8 cellular contexts compared by ENCODE assay signal in genomic region chr11:36376315-36376887, GRCh38.
A peak's percentile ranks its signal among the peaks of the same experiment; 100 is the strongest.
DNase-seq lines count a peak whose midpoint lies in the region; ATAC-seq and TF ChIP-seq lines count a peak whose summit lies in the region.

No MANE protein-coding gene starts in this region.

- H3K36me3 ChIP-seq in Peyer's patch (peaks cover 0 to 4% (median 0%) of the 10 kb centered on the region in 3 donors), duodenal mucosa (ENCODE audit: control insufficient read depth in 1 of 2, insufficient read depth in 2 of 2, low read length in 2 of 2) (no peaks in the 10 kb centered on the region), mesenchymal stem cell (ENCODE audit: control insufficient read depth in 1 of 2, insufficient read depth in 2 of 2, low read depth in 1 of 2, low read length in 2 of 2) (no peaks in the 10 kb centered on the region), transverse colon (peaks cover 0 to under 1% (median 0%) of the 10 kb centered on the region in 4 donors)

- H3K27ac ChIP-seq in Peyer's patch: peak overlapping the region; percentile 72 to 84 (median 78)
- H3K27ac ChIP-seq in duodenal mucosa (ENCODE audit: low read depth, low read length): no peak overlapping the region
- H3K27ac ChIP-seq in mesenchymal stem cell (ENCODE audit: low read length, poor library complexity, severe bottlenecking): peak overlapping the region; percentile 78
- peak overlapping the region; percentile 82 to 87 (median 84) for H3K27ac ChIP-seq in transverse colon

- H3K4me3 ChIP-seq in GM12864 (ENCODE audit: low read depth, low read length): peak overlapping the region; percentile 51
- H3K4me3 ChIP-seq in Peyer's patch: peak overlapping the region; percentile 54 to 90 (median 70)
- peak overlapping the region; percentile 84 to 92 for H3K4me3 ChIP-seq in duodenal mucosa (ENCODE audit: low read depth in 1 of 2, low read length in 2 of 2)
- H3K4me3 ChIP-seq in mesenchymal stem cell (ENCODE audit: insufficient read depth in 1 of 2, low read depth in 1 of 2, low read length in 2 of 2): peak overlapping the region; percentile 84 to 88
- H3K4me3 ChIP-seq in transverse colon: peak overlapping the region; percentile 60 to 74 (median 64)

- no peak for ATAC-seq in GM19467 (IDR thresholded peaks at IDR 0.05; ENCODE audit: unreplicated experiment)

- H3K27me3 ChIP-seq in Peyer's patch (no peaks in the 10 kb centered on the region), duodenal mucosa (ENCODE audit: control insufficient read depth in 1 of 2, insufficient read depth in 2 of 2, low read length in 2 of 2) (peaks cover 0 to 6% of the 10 kb centered on the region in 2 donors), mesenchymal stem cell (ENCODE audit: control insufficient read depth in 1 of 2, insufficient read depth in 1 of 2, low read length in 2 of 2) (peaks cover 0 to 17% of the 10 kb centered on the region in 2 experiments), transverse colon (no peaks in the 10 kb centered on the region)

- peak overlapping the region; percentile 71 for H3K4me2 ChIP-seq in mesenchymal stem cell (ENCODE audit: low read length, poor library complexity, severe bottlenecking)

- peak overlapping the region in 1 of 2 experiments; percentile 9 for H3K23ac ChIP-seq in mesenchymal stem cell (ENCODE audit: low read length in 2 of 2)

- peak overlapping the region; percentile 52 for H4K91ac ChIP-seq in mesenchymal stem cell (ENCODE audit: low read length)

- TF ChIP-seq CTCF in GM12864 (IDR thresholded peaks at IDR 0.05; ENCODE audit: low read depth, low read length, missing control alignments): no peak
- no peak for TF ChIP-seq CTCF in Peyer's patch (IDR thresholded peaks at IDR 0.05)
- no peak for TF ChIP-seq CTCF in transverse colon (IDR thresholded peaks at IDR 0.05)

- peak overlapping the region; percentile 21 for H2BK5ac ChIP-seq in mesenchymal stem cell (ENCODE audit: low read depth, low read length, poor library complexity, severe bottlenecking)

- peak overlapping the region; percentile 20 for H2AK5ac ChIP-seq in mesenchymal stem cell (ENCODE audit: low read length, severe bottlenecking)

- H2BK15ac ChIP-seq in mesenchymal stem cell (ENCODE audit: low read depth, poor library complexity, severe bottlenecking): peak overlapping the region; percentile 63

- TF ChIP-seq POLR2A in Peyer's patch (IDR thresholded peaks at IDR 0.05) (no peak), transverse colon (IDR thresholded peaks at IDR 0.05) (peak; percentile 40)

- H3K4me1 ChIP-seq in Peyer's patch: peaks cover 0 to 59% (median 3%) of the 10 kb centered on the region in 4 donors
- H3K4me1 ChIP-seq in duodenal mucosa (ENCODE audit: control insufficient read depth in 1 of 2, insufficient read depth in 2 of 2, low read length in 2 of 2): peaks cover 25 to 40% of the 10 kb centered on the region in 2 donors
- H3K4me1 ChIP-seq in mesenchymal stem cell (ENCODE audit: control insufficient read depth, insufficient read depth, low read depth, low read length): peaks cover 12% of the 10 kb centered on the region
- H3K4me1 ChIP-seq in transverse colon: peaks cover 7 to 61% (median 40%) of the 10 kb centered on the region in 4 donors

- H3K9ac ChIP-seq in duodenal mucosa (ENCODE audit: low read depth in 1 of 2, low read length in 2 of 2) (peak overlapping the region; percentile 67 to 73), mesenchymal stem cell (ENCODE audit: low read length) (peak overlapping the region; percentile 81)

- H2BK12ac ChIP-seq in mesenchymal stem cell (ENCODE audit: low read length in 2 of 2): peak overlapping the region in 1 of 2 experiments; percentile 23

- peaks cover 16% of the 10 kb centered on the region for H3K79me1 ChIP-seq in mesenchymal stem cell (replicated peaks; ENCODE audit: low read length, poor library complexity, severe bottlenecking)

- H2AFZ ChIP-seq in mesenchymal stem cell (ENCODE audit: low read depth, low read length): peak overlapping the region; percentile 87

- TF ChIP-seq EP300 in transverse colon (IDR thresholded peaks at IDR 0.05; ENCODE audit: low read depth): no peak

- DNase-seq in GM12864 (ENCODE audit: low read depth) (no peak), Peyer's patch (peak in 2 of 3 donors; percentile 69 to 72), mesenchymal stem cell (peak; percentile 43), transverse colon (peak; percentile 63), DMS114 treated with DMSO at 0.1 percent for 48 hours (lab: John Stamatoyannopoulos, UW; ENCODE audit: unreplicated experiment) (no peak), GF-D8 (lab: John Stamatoyannopoulos, UW) (no peak)

- intact Hi-C loops in transverse colon (cut with DNase I; ENCODE audit: low total_unique reads): no loop called here

- WGBS in mesenchymal stem cell: under 1% methylated on average over 46 of the region's 46 CpGs
- WGBS in transverse colon (ENCODE audit: low coverage in 1 of 2), 2 donors: 0 to 2% methylated on average over 8 to 46 of the region's 46 CpGs

- H4K8ac ChIP-seq in mesenchymal stem cell (ENCODE audit: low read length): peak overlapping the region; percentile 85

- H3K9me3 ChIP-seq in Peyer's patch: no peaks in the 10 kb centered on the region
- H3K9me3 ChIP-seq in duodenal mucosa (ENCODE audit: control insufficient read depth in 1 of 2, low read length in 2 of 2): no peaks in the 10 kb centered on the region
- H3K9me3 ChIP-seq in mesenchymal stem cell (ENCODE audit: control insufficient read depth, low read length): no peaks in the 10 kb centered on the region
- H3K9me3 ChIP-seq in transverse colon: no peaks in the 10 kb centered on the region

- H3K18ac ChIP-seq in mesenchymal stem cell (ENCODE audit: low read depth in 1 of 2, low read length in 2 of 2): peak overlapping the region; percentile 44 to 54

- H3K4ac ChIP-seq in mesenchymal stem cell (ENCODE audit: low read depth in 1 of 2, low read length in 2 of 2): peak overlapping the region in 1 of 2 experiments; percentile 73

- peak overlapping the region in 1 of 2 experiments; percentile 44 for H3K14ac ChIP-seq in mesenchymal stem cell (ENCODE audit: low read length in 2 of 2)

- H2BK120ac ChIP-seq in mesenchymal stem cell (ENCODE audit: low read depth, low read length): no peak overlapping the region

- in situ Hi-C loops in transverse colon (cut with MboI; ENCODE audit: low pct_ligation_motif_present in 1 of 4, low pct_unique_long_range_greater_than_20kb in 1 of 4, low sequenced_read_pairs in 3 of 4): loop anchor here in 1 of 4 donors (25.0 kb wide), 1 partner anchor 89 kb away; the partner anchor contains the start of genes COMMD9 and PRR5L

Comparison
In these comparisons a context has a peak if more than half of its experiments do, and no peak if none do; other contexts are left out.
1. DNase-seq: peak in Peyer's patch (2 of 3), mesenchymal stem cell (single experiment) and transverse colon (single experiment); none in GM12864 (single experiment), DMS114 treated with DMSO at 0.1 percent for 48 hours (single experiment) and GF-D8 (single experiment).
2. Peak in every context shown above with its lines, with median percentiles within 50 percentile points of each other: H3K4me3 ChIP-seq.